1 cellular context compared by ENCODE assay signal in genomic region chr21:35048706-35049617, GRCh38.
A peak's percentile ranks its signal among the peaks of the same experiment; 100 is the strongest.
TF ChIP-seq lines count a peak whose summit lies in the region.

RUNX1 (minus strand) TSS chr21:35049302.

TF ChIP-seq in K562, 482 proteins besides CTCF, POLR2A, EP300 and RAD21 (continued from another document and continues in another):
- TF ChIP-seq, protein P1, sequence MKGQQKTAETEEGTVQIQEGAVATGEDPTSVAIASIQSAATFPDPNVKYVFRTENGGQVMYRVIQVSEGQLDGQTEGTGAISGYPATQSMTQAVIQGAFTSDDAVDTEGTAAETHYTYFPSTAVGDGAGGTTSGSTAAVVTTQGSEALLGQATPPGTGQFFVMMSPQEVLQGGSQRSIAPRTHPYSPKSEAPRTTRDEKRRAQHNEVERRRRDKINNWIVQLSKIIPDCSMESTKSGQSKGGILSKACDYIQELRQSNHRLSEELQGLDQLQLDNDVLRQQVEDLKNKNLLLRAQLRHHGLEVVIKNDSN (CRISPR knock-in tag; IDR thresholded peaks at IDR 0.05): peak; percentile 81
- no peak for TF ChIP-seq RUNX1 (IDR thresholded peaks at IDR 0.05; ENCODE audit: low read depth)
- no peak for TF ChIP-seq JUND (IDR thresholded peaks at IDR 0.05; ENCODE audit: borderline replicate concordance, low read depth, low read length)
- TF ChIP-seq JUND (tag; IDR thresholded peaks at IDR 0.05; ENCODE audit: borderline replicate concordance, low read depth, low read length): 0 out of 3 replicates have a peak, but pooled peaks have one; percentile 15
- peak in 1 of 2 experiments; percentile 14 for TF ChIP-seq AFF1 (IDR thresholded peaks at IDR 0.05; ENCODE audit: low read depth in 1 of 2, partially characterized antibody in 2 of 2)
- peak; percentile 80 for TF ChIP-seq RAD51 (IDR thresholded peaks at IDR 0.05; ENCODE audit: borderline replicate concordance, low read depth)
- no peak for TF ChIP-seq CHD4 (IDR thresholded peaks at IDR 0.05; ENCODE audit: insufficient read depth, insufficient replicate concordance, low read depth, low read length, poor library complexity, severe bottlenecking)
- TF ChIP-seq, protein P2, sequence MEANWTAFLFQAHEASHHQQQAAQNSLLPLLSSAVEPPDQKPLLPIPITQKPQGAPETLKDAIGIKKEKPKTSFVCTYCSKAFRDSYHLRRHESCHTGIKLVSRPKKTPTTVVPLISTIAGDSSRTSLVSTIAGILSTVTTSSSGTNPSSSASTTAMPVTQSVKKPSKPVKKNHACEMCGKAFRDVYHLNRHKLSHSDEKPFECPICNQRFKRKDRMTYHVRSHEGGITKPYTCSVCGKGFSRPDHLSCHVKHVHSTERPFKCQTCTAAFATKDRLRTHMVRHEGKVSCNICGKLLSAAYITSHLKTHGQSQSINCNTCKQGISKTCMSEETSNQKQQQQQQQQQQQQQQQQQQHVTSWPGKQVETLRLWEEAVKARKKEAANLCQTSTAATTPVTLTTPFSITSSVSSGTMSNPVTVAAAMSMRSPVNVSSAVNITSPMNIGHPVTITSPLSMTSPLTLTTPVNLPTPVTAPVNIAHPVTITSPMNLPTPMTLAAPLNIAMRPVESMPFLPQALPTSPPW (CRISPR knock-in tag; IDR thresholded peaks at IDR 0.05): peak; percentile 58
- no peak for TF ChIP-seq REST (CRISPR knock-in tag; IDR thresholded peaks at IDR 0.05; ENCODE audit: low read depth)
- no peak for TF ChIP-seq SMARCC2 (IDR thresholded peaks at IDR 0.05; ENCODE audit: low read depth)
- TF ChIP-seq SRSF9 (IDR thresholded peaks at IDR 0.05; ENCODE audit: borderline replicate concordance, low read depth, low read length): no peak
- TF ChIP-seq KDM1A (IDR thresholded peaks at IDR 0.05): no peak
- TF ChIP-seq SPI1 (IDR thresholded peaks at IDR 0.05; ENCODE audit: borderline replicate concordance, low read depth, low read length): peak; percentile 62; the same call in 1 of the 2 replicates
- TF ChIP-seq PHF21A (IDR thresholded peaks at IDR 0.05; ENCODE audit: borderline replicate concordance, low read depth): no peak
- TF ChIP-seq, protein P3, sequence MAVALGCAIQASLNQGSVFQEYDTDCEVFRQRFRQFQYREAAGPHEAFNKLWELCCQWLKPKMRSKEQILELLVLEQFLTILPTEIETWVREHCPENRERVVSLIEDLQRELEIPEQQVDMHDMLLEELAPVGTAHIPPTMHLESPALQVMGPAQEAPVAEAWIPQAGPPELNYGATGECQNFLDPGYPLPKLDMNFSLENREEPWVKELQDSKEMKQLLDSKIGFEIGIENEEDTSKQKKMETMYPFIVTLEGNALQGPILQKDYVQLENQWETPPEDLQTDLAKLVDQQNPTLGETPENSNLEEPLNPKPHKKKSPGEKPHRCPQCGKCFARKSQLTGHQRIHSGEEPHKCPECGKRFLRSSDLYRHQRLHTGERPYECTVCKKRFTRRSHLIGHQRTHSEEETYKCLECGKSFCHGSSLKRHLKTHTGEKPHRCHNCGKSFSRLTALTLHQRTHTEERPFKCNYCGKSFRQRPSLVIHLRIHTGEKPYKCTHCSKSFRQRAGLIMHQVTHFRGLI (CRISPR knock-in tag; IDR thresholded peaks at IDR 0.05): no peak
- TF ChIP-seq, protein P4, sequence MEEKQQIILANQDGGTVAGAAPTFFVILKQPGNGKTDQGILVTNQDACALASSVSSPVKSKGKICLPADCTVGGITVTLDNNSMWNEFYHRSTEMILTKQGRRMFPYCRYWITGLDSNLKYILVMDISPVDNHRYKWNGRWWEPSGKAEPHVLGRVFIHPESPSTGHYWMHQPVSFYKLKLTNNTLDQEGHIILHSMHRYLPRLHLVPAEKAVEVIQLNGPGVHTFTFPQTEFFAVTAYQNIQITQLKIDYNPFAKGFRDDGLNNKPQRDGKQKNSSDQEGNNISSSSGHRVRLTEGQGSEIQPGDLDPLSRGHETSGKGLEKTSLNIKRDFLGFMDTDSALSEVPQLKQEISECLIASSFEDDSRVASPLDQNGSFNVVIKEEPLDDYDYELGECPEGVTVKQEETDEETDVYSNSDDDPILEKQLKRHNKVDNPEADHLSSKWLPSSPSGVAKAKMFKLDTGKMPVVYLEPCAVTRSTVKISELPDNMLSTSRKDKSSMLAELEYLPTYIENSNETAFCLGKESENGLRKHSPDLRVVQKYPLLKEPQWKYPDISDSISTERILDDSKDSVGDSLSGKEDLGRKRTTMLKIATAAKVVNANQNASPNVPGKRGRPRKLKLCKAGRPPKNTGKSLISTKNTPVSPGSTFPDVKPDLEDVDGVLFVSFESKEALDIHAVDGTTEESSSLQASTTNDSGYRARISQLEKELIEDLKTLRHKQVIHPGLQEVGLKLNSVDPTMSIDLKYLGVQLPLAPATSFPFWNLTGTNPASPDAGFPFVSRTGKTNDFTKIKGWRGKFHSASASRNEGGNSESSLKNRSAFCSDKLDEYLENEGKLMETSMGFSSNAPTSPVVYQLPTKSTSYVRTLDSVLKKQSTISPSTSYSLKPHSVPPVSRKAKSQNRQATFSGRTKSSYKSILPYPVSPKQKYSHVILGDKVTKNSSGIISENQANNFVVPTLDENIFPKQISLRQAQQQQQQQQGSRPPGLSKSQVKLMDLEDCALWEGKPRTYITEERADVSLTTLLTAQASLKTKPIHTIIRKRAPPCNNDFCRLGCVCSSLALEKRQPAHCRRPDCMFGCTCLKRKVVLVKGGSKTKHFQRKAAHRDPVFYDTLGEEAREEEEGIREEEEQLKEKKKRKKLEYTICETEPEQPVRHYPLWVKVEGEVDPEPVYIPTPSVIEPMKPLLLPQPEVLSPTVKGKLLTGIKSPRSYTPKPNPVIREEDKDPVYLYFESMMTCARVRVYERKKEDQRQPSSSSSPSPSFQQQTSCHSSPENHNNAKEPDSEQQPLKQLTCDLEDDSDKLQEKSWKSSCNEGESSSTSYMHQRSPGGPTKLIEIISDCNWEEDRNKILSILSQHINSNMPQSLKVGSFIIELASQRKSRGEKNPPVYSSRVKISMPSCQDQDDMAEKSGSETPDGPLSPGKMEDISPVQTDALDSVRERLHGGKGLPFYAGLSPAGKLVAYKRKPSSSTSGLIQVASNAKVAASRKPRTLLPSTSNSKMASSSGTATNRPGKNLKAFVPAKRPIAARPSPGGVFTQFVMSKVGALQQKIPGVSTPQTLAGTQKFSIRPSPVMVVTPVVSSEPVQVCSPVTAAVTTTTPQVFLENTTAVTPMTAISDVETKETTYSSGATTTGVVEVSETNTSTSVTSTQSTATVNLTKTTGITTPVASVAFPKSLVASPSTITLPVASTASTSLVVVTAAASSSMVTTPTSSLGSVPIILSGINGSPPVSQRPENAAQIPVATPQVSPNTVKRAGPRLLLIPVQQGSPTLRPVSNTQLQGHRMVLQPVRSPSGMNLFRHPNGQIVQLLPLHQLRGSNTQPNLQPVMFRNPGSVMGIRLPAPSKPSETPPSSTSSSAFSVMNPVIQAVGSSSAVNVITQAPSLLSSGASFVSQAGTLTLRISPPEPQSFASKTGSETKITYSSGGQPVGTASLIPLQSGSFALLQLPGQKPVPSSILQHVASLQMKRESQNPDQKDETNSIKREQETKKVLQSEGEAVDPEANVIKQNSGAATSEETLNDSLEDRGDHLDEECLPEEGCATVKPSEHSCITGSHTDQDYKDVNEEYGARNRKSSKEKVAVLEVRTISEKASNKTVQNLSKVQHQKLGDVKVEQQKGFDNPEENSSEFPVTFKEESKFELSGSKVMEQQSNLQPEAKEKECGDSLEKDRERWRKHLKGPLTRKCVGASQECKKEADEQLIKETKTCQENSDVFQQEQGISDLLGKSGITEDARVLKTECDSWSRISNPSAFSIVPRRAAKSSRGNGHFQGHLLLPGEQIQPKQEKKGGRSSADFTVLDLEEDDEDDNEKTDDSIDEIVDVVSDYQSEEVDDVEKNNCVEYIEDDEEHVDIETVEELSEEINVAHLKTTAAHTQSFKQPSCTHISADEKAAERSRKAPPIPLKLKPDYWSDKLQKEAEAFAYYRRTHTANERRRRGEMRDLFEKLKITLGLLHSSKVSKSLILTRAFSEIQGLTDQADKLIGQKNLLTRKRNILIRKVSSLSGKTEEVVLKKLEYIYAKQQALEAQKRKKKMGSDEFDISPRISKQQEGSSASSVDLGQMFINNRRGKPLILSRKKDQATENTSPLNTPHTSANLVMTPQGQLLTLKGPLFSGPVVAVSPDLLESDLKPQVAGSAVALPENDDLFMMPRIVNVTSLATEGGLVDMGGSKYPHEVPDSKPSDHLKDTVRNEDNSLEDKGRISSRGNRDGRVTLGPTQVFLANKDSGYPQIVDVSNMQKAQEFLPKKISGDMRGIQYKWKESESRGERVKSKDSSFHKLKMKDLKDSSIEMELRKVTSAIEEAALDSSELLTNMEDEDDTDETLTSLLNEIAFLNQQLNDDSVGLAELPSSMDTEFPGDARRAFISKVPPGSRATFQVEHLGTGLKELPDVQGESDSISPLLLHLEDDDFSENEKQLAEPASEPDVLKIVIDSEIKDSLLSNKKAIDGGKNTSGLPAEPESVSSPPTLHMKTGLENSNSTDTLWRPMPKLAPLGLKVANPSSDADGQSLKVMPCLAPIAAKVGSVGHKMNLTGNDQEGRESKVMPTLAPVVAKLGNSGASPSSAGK (IDR thresholded peaks at IDR 0.05): peak; percentile 48; the same call in 1 of the 2 replicates
- TF ChIP-seq NR2C1 (IDR thresholded peaks at IDR 0.05): no peak
- no peak for TF ChIP-seq NR2C1 (tag; IDR thresholded peaks at IDR 0.05)
